In the genomic region with DNA sequence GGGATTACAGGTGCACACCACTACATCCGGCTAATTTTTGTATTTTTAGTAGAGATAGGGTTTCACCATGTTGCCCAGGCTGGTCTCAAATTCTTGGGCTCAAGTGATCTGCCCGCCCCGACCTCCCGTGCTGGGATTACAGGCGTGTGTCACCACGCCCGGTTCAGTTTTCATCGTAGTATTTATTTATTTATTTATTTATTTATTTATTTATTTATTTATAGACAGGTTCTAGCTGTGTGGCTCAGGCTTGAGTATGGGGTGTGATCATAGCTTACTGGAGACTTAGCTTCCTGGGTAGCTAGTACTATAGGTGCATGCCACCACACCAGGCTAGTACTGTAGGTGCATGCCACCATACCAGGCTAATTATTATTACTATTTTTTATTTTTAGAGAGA, we compare ENCODE assay signal across 6 cellular contexts.
"Had no signal": no experiment of that assay in that cellular context is flagged by ENCODE, and none has a peak within 500 bp of the region (broad histone marks: within the 10 kb centered on the region; RNA-seq: fewer than 3 reads in every experiment).

No MANE protein-coding gene starts in this region.

- H3K4me3 ChIP-seq: GM23248, HAP-1, K562 had no signal

- DNase-seq: GOT3, KG1 had no signal

- ATAC-seq: HCT116 had no signal

- H3K9me3 ChIP-seq: HAP-1 had no signal

- H3K27ac ChIP-seq: GM23248 had no signal

- H3K4me1 ChIP-seq: HAP-1 had no signal
